In the genomic region with DNA sequence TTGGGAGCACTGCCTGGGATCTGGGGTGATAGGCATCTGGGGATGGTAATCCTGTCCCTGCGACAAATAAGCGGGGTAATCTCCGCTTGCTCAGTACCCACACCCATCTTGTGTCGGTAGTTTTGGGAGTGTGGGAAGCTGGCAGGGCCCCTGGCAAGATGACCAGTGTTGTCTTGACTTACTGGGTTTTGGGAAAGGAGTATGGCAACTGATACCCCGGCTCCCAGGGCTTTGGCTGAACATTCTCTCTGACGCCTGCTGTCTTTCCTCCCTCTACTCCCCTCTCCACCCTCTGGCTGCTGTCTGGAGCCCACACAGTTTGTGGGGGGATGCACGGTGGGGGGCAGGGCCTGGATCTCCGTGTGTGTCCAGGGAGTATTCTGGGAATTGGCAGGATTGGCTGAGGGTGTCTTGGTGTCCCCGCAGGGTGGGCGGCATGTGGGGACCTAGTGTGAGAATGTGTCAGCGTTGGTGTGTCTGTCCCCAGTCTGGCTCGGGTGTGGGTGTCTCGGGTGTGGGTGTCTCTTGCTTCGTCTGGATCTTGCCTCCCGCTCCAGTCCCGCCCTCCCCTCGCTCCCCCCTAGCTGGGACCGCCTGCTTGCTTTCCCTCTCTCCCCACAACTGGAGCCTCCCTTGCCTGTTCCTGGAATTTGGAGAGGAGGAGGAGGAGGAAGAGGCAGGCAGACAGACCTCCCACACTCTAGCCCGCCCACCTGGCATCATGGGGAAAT, we compare ENCODE assay signal across 8 cellular contexts. TPM values are rescaled to one million over a fixed set of nuclear protein-coding genes. Genes with fewer than 3 reads are reported as not detected.
DNase-seq lines count a peak whose midpoint lies in the region; ATAC-seq and TF ChIP-seq lines count a peak whose summit lies in the region.

No MANE protein-coding gene starts in this region.

- H3K27me3 ChIP-seq in mononuclear cell (ENCODE audit: insufficient read depth, low read length), result no peaks in the 10 kb centered on the region
- no peaks in the 10 kb centered on the region for H3K27me3 ChIP-seq in upper lobe of right lung

- H3K36me3 ChIP-seq in upper lobe of right lung, result no peaks in the 10 kb centered on the region

- TF ChIP-seq CTCF in AG04449 (IDR thresholded peaks at IDR 0.05; ENCODE audit: insufficient read depth, low read length, missing control alignments), result no peak
- TF ChIP-seq CTCF in upper lobe of right lung (IDR thresholded peaks at IDR 0.05), result no peak

- H3K4me3 ChIP-seq in AG04449 (ENCODE audit: low read depth, low read length) (peak overlapping the region; percentile 92), mononuclear cell (ENCODE audit: low read length) (peak overlapping the region; percentile 98), upper lobe of right lung (peak overlapping the region; percentile 100)

- H3K27ac ChIP-seq in upper lobe of right lung, result peak overlapping the region; percentile 98

- H3K4me1 ChIP-seq in mononuclear cell (ENCODE audit: insufficient read depth, low read length) (peaks cover 87% of the 10 kb centered on the region), upper lobe of right lung (peaks cover 75% of the 10 kb centered on the region)

- in situ Hi-C loops in ACHN (cut with HindIII; ENCODE audit: low pct_ligation_motif_present, low pct_unique_long_range_greater_than_20kb, low sequenced_read_pairs), result loop anchor here (25.0 kb wide), 1 partner anchor 216 kb away; no protein-coding TSS in a partner anchor

- CTCF ChIA-PET in AG04449 (lab: Yijun Ruan, JAX), result interaction anchor here (0.5 to 3.8 kb wide), 4 partner anchors 15 to 48 kb away, joined by 4 to 22 read pairs (median 10); no protein-coding TSS in a partner anchor

- no peaks in the 10 kb centered on the region for H3K9me3 ChIP-seq in mononuclear cell (ENCODE audit: low read depth, low read length)
- H3K9me3 ChIP-seq in upper lobe of right lung, result no peaks in the 10 kb centered on the region

- POLR2A ChIA-PET in AG04449 (lab: Yijun Ruan, JAX), result interaction anchor here (0.7 to 1.2 kb wide), 3 partner anchors 10 to 201 kb away, joined by 3 to 4 read pairs (median 3); a partner anchor contains a TSS

- DNase-seq in AG04449 (ENCODE audit: low read depth, low spot score), result no peak
- DNase-seq in MV-4-11 (lab: John Stamatoyannopoulos, UW), result peak; percentile 54
- DNase-seq in astrocyte of the hippocampus (ENCODE audit: low read depth, low spot score), result peak; percentile 40
- DNase-seq in upper lobe of right lung, result peak; percentile 81
- DNase-seq in ACHN, result no peak

- intact Hi-C loops in upper lobe of right lung (cut with DNase I), result no loop called here

- ATAC-seq in upper lobe of right lung, result no peak
- no peak for ATAC-seq in HG03460 (IDR thresholded peaks at IDR 0.05; ENCODE audit: unreplicated experiment)
- no peak for ATAC-seq in HG02623 (IDR thresholded peaks at IDR 0.05; ENCODE audit: unreplicated experiment)

RNA-seq across cellular contexts. Expression of a gene that starts 12.0 kb away (rescaled TPM):
- 67.9 TPM for total RNA-seq in mononuclear cell
- 69.7 TPM for total RNA-seq in upper lobe of right lung

RNA-seq across cellular contexts. Expression of a gene that starts 33.3 kb away (rescaled TPM):
- total RNA-seq in mononuclear cell (0.21 TPM), upper lobe of right lung (1.4 TPM)

RNA-seq across cellular contexts. Expression of a gene that starts 43.6 kb away (rescaled TPM):
- total RNA-seq in mononuclear cell, result 0.21 TPM
- 2.8 TPM for total RNA-seq in upper lobe of right lung

Comparison
In these comparisons a context has a peak if more than half of its experiments do, and no peak if none do; other contexts are left out.
1. DNase-seq: peak in MV-4-11 (single experiment), astrocyte of the hippocampus (single experiment) and upper lobe of right lung (single experiment); none in AG04449 (single experiment) and ACHN (single experiment).
2. Peak in every context shown above with its lines, with median percentiles within 50 percentile points of each other: H3K4me3 ChIP-seq.